Comparison of ENCODE assay signal across 1 cellular context in genomic region chr5:174667526-174667925, GRCh38.
TF ChIP-seq lines count a peak whose summit lies in the region.

No MANE protein-coding gene starts in this region.

TF ChIP-seq in HCT116, 20 proteins besides CTCF, POLR2A, EP300 and RAD21 (continued from another document):
- TF ChIP-seq, protein P1, sequence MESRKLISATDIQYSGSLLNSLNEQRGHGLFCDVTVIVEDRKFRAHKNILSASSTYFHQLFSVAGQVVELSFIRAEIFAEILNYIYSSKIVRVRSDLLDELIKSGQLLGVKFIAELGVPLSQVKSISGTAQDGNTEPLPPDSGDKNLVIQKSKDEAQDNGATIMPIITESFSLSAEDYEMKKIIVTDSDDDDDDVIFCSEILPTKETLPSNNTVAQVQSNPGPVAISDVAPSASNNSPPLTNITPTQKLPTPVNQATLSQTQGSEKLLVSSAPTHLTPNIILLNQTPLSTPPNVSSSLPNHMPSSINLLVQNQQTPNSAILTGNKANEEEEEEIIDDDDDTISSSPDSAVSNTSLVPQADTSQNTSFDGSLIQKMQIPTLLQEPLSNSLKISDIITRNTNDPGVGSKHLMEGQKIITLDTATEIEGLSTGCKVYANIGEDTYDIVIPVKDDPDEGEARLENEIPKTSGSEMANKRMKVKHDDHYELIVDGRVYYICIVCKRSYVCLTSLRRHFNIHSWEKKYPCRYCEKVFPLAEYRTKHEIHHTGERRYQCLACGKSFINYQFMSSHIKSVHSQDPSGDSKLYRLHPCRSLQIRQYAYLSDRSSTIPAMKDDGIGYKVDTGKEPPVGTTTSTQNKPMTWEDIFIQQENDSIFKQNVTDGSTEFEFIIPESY (IDR thresholded peaks at IDR 0.05; ENCODE audit: extremely low read depth, insufficient replicate concordance, low read length): no peak
- no peak for TF ChIP-seq CEBPB (IDR thresholded peaks at IDR 0.05; ENCODE audit: low read depth)
TF ChIP-seq in HCT116: peak in this region for 1.
